Comparison of ENCODE assay signal across 1 cellular context in the genomic region with DNA sequence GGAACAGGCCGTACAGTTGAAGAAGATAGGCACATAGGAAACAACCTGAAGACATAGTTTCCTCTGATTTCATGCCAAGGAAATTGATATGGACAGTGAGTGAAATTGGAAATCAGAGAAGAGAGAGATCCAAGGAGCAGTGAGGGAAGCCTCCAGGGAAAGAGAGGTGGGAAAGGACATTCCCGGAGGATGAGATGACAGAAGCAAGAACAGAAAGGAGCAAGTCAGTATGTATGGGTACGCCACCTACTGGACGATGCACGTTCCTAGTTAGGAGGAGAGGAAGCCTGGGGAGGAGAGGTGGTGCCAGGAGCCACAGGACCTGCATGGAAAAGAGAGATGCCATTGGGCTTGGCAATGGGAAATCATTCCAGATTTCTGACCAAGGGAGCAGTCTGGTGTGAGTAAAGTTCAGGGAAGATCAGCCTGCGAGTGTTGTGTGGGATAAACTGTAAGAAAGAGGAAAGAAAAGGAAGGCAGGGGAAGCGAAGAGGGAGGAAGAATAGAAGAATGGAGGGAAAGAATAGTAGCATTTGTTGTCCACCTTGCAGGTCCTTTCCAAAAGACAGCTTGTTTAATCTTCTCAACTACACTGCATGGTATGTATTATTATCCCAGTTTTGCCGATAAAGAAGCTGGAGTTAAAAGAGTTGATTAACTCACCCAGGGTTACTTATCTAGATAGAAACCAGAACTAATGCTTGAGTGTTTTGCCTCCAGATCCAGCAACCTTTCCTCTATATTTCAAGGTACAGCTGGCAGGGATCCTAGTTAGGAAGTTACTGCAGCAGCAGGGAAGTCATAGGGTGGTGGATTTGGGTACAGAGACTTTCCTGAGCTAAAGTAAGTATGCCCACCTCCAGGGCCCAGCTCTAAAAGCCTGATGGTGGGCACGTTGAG.
TF ChIP-seq lines count a peak whose summit lies in the region.

No MANE protein-coding gene starts in this region.

TF ChIP-seq in H1, 55 proteins besides CTCF, POLR2A, EP300 and RAD21:
- TF ChIP-seq PHF8 (conservative IDR thresholded peaks at IDR 0.05; ENCODE audit: low read depth, low read length) (no peak), TEAD4 (IDR thresholded peaks at IDR 0.05; ENCODE audit: low read depth, low read length) (peak; percentile 69)
TF ChIP-seq in H1: peak in this region for 1.
